ENCODE assay signal across 20 cellular contexts in genomic region chr5:137791387-137791786, GRCh38. TPM values are rescaled to one million over a fixed set of nuclear protein-coding genes. Genes with fewer than 3 reads are reported as not detected.
DNase-seq lines count a peak whose midpoint lies in the region; ATAC-seq and TF ChIP-seq lines count a peak whose summit lies in the region.
"Had no signal": no experiment of that assay in that cellular context is flagged by ENCODE, and none has a peak within 500 bp of the region (broad histone marks: within the 10 kb centered on the region; RNA-seq: fewer than 3 reads in every experiment).

No MANE protein-coding gene starts in this region.

- H3K36me3 ChIP-seq in BE2C: no peaks in the 10 kb centered on the region

- no peak overlapping the region for H3K4me3 Mint-ChIP-seq in neural crest cell
- H3K4me3 Mint-ChIP-seq: CD4-positive, CD25-positive, alpha-beta regulatory T cell had no signal

- no peaks in the 10 kb centered on the region for H3K9me3 ChIP-seq in BE2C

- ATAC-seq in foreskin keratinocyte (no peak), GM21367 (IDR thresholded peaks at IDR 0.05; ENCODE audit: unreplicated experiment) (no peak)
- ATAC-seq: HepG2, K562, Panc1 had no signal

- H3K4me1 ChIP-seq in foreskin keratinocyte (no peaks in the 10 kb centered on the region), BE2C (peaks cover 11% of the 10 kb centered on the region)

- H3K27ac ChIP-seq in foreskin keratinocyte: no peak overlapping the region

- no peak for TF ChIP-seq CTCF in foreskin keratinocyte (conservative IDR thresholded peaks at IDR 0.05)
- no peak for TF ChIP-seq CTCF in neural crest cell (conservative IDR thresholded peaks at IDR 0.05)
- no peak for TF ChIP-seq CTCF in BE2C (IDR thresholded peaks at IDR 0.05; ENCODE audit: low read depth, low read length)

- DNase-seq in A172 (ENCODE audit: low spot score) (peak; percentile 17), M059J (ENCODE audit: low read depth) (peak; percentile 50), foreskin keratinocyte (peak; percentile 7 to 26), neural crest cell (ENCODE audit: low read depth, low spot score) (no peak), NCI-H446 (lab: John Stamatoyannopoulos, UW) (no peak), BE2C (no peak)
- DNase-seq in activated T-cell treated with anti-CD3 and anti-CD28 coated beads, Interleukin-2, amount 50 U/mL, for 48 hours: no peak
- DNase-seq: CD4-positive, CD25-positive, alpha-beta regulatory T cell; DMS79; NCI-H1105; NCI-H2081; NCI-H2171; NCI-H345; NCI-H524 treated with DMSO at 0.1 percent for 48 hours; NCI-H82; SIG-M5 had no signal

- H3K4me1 Mint-ChIP-seq in neural crest cell: peaks cover 5% of the 10 kb centered on the region
- H3K4me1 Mint-ChIP-seq: CD4-positive, CD25-positive, alpha-beta regulatory T cell had no signal

- H3K9me3 Mint-ChIP-seq in neural crest cell: peaks cover 3% of the 10 kb centered on the region

- peaks cover 11% of the 10 kb centered on the region for H3K27me3 Mint-ChIP-seq in neural crest cell (ENCODE audit: low read depth)

- H3K4me3 ChIP-seq in BE2C (ENCODE audit: low read depth, low read length): no peak overlapping the region
- H3K4me3 ChIP-seq: K562 had no signal

- H3K27me3 ChIP-seq in foreskin keratinocyte (peaks cover 2% of the 10 kb centered on the region), BE2C (no peaks in the 10 kb centered on the region)

- H3K36me3 Mint-ChIP-seq in neural crest cell (ENCODE audit: low read depth): no peaks in the 10 kb centered on the region
- H3K36me3 Mint-ChIP-seq: CD4-positive, CD25-positive, alpha-beta regulatory T cell had no signal

- peak overlapping the region; percentile 25 for H3K27ac Mint-ChIP-seq in neural crest cell (ENCODE audit: unreplicated experiment)
- H3K27ac Mint-ChIP-seq: CD4-positive, CD25-positive, alpha-beta regulatory T cell had no signal

RNA-seq across cellular contexts. Expression of gene HNRNPA0, which starts 37.2 kb away (rescaled TPM):
- total RNA-seq in A172 (2014; rRNA removed; shearing (Covaris generic)): 10.2 and 13.5 TPM in 2 replicates
- 5.8 and 9.7 TPM in 2 replicates for total RNA-seq in M059J (2014; rRNA removed; shearing (Covaris generic))
- total RNA-seq in foreskin keratinocyte (18.0 and 21.7 TPM in 2 replicates), neural crest cell (99.0 and 102 TPM in 2 replicates)
- 28.2 and 30.0 TPM in 2 replicates for polyA plus RNA-seq in foreskin keratinocyte
- 55.4 TPM for polyA plus RNA-seq in BE2C (2012; ENCODE audit: insufficient read depth, insufficient read length, low read depth)

RNA-seq across cellular contexts. Expression of gene KLHL3, which starts 55.5 kb away (rescaled TPM):
- 0.43 and 1.3 TPM in 2 replicates for total RNA-seq in A172 (2014; rRNA removed; shearing (Covaris generic))
- 0.74 and 2.2 TPM in 2 replicates for total RNA-seq in M059J (2014; rRNA removed; shearing (Covaris generic))
- total RNA-seq in foreskin keratinocyte: 1.7 and 2.0 TPM in 2 replicates
- 0.40 and 0.48 TPM in 2 replicates for polyA plus RNA-seq in foreskin keratinocyte
- 9.4 and 11.8 TPM in 2 replicates for total RNA-seq in neural crest cell
- 2.5 TPM for polyA plus RNA-seq in BE2C (2012; ENCODE audit: insufficient read depth, insufficient read length, low read depth)

Comparison
In these comparisons a context has a peak if more than half of its experiments do, and no peak if none do; other contexts are left out.
1. DNase-seq: peak in A172 (single experiment), M059J (single experiment) and foreskin keratinocyte (2 of 2); none in neural crest cell (single experiment), NCI-H446 (0 of 2), BE2C (single experiment) and activated T-cell treated with anti-CD3 and anti-CD28 coated beads, Interleukin-2, amount 50 U/mL, for 48 hours (0 of 2).